Comparison of ENCODE assay signal across 8 cellular contexts in genomic region chr9:42470577-42470976, GRCh38.
DNase-seq lines count a peak whose midpoint lies in the region; ATAC-seq, FAIRE-seq and TF ChIP-seq lines count a peak whose summit lies in the region.
"Not testable (repeated sequence)": the region's sequence is repeated elsewhere in the genome, so short reads cannot be mapped to it uniquely, and the experiment has no call there.

No MANE protein-coding gene starts in this region.

- TF ChIP-seq POLR2A in HepG2 (IDR thresholded peaks at IDR 0.05; ENCODE audit: insufficient read depth in 1 of 2, low read depth in 2 of 2, low read length in 2 of 2); spleen (IDR thresholded peaks at IDR 0.05): not testable (repeated sequence)

- not testable (repeated sequence) for H3K27me3 Mint-ChIP-seq in CD4-positive, alpha-beta memory T cell

- TF ChIP-seq RAD21 in HepG2 (CRISPR knock-in tag; IDR thresholded peaks at IDR 0.05), result not testable (repeated sequence)

- not testable (repeated sequence) for H3K9ac ChIP-seq in HepG2 (ENCODE audit: insufficient read depth, low read depth, low read length)

- H3K27ac Mint-ChIP-seq in CD4-positive, alpha-beta memory T cell, result not testable (repeated sequence)

- not testable (repeated sequence) for H3K4me2 ChIP-seq in HepG2 (ENCODE audit: low read depth, low read length)

- H3K36me3 Mint-ChIP-seq in CD4-positive, alpha-beta memory T cell, result not testable (repeated sequence)

- CTCF ChIA-PET in CD4-positive, alpha-beta memory T cell (lab: Charles Lee; ENCODE audit: partially characterized antibody); HepG2 (lab: Yijun Ruan, JAX; ENCODE audit: low intra/inter-chr PET ratio, low total read pairs): not testable (repeated sequence)

- not testable (repeated sequence) for H3K4me3 ChIP-seq in CD4-positive, alpha-beta memory T cell (ENCODE audit: low read length in 2 of 2); LNCaP clone FGC (ENCODE audit: low read depth, low read length); bronchial epithelial cell (ENCODE audit: low read depth, low read length); fibroblast of villous mesenchyme (ENCODE audit: low read depth, low read length); HepG2 (replicated peaks in 1 of 3; ENCODE audit: insufficient read depth in 1 of 3, low read depth in 2 of 3, low read length in 3 of 3); spleen

- not testable (repeated sequence) for FAIRE-seq in bronchial epithelial cell (lab: Jason Lieb, UNC); HepG2 (lab: Jason Lieb, UNC)

- ATAC-seq in HepG2, result not testable (repeated sequence)

- not testable (repeated sequence) for H3K27ac ChIP-seq in CD4-positive, alpha-beta memory T cell (ENCODE audit: low read depth, low read length); HepG2 (ENCODE audit: extremely low read length, insufficient read depth, low read length); spleen

- not testable (repeated sequence) for H3K9me3 ChIP-seq in CD4-positive, alpha-beta memory T cell (ENCODE audit: control insufficient read depth in 1 of 2, low read length in 2 of 2); HepG2 (ENCODE audit: low read length); spleen

- H4K20me1 ChIP-seq in HepG2 (ENCODE audit: insufficient read depth, low read length), result not testable (repeated sequence)

- 0% methylated on average over 3 of the region's 3 CpGs for WGBS in HepG2 (ENCODE audit: low lambda C conversion rate)
- 36 to 58% (median 41%) methylated on average over 3 of the region's 3 CpGs for WGBS in spleen, 5 donors

- POLR2A ChIA-PET in CD4-positive, alpha-beta memory T cell (lab: Charles Lee; ENCODE audit: partially characterized antibody); HepG2 (lab: Yijun Ruan, JAX): not testable (repeated sequence)

- not testable (repeated sequence) for H3K4me1 Mint-ChIP-seq in CD4-positive, alpha-beta memory T cell

- TF ChIP-seq EP300 in HepG2 (IDR thresholded peaks at IDR 0.05; ENCODE audit: low read depth in 2 of 2, low read length in 2 of 2); HepG2 (CRISPR knock-in tag; IDR thresholded peaks at IDR 0.05; ENCODE audit: borderline replicate concordance): not testable (repeated sequence)

- BruUV-seq in HepG2 (replicated peaks; lab: Mats Ljungman, UMichigan), result not testable (repeated sequence)

- DNase-seq in CD4-positive, alpha-beta memory T cell, result peak in 3 of 5 donors; percentile 6 to 10 (median 7)
- DNase-seq in GM13977 (ENCODE audit: low spot score); fibroblast of villous mesenchyme (ENCODE audit: low read depth); HepG2 (ENCODE audit: low spot score); spleen: not testable (repeated sequence)
- DNase-seq in LNCaP clone FGC (ENCODE audit: low read depth), result peak; percentile 1
- peak; percentile 3 for DNase-seq in SIG-M5 treated with dmso at 0.1 percent for 504 hours (lab: John Stamatoyannopoulos, UW; ENCODE audit: unreplicated experiment)
- DNase-seq in bronchial epithelial cell (ENCODE audit: low read depth), result peak; percentile 12

- H3K4me3 Mint-ChIP-seq in CD4-positive, alpha-beta memory T cell, result not testable (repeated sequence)

- H3K27me3 ChIP-seq in CD4-positive, alpha-beta memory T cell (ENCODE audit: insufficient read depth, low read length); bronchial epithelial cell (ENCODE audit: control insufficient read depth, insufficient read depth, low read length); HepG2 (ENCODE audit: control insufficient read depth in 1 of 2, insufficient read depth in 2 of 2, low read length in 2 of 2); spleen (replicated peaks in 1 of 7): not testable (repeated sequence)

- TF ChIP-seq CTCF in GM13977 (IDR thresholded peaks at IDR 0.05; ENCODE audit: extremely low read depth, insufficient read depth, missing control alignments) (peak; percentile 11), LNCaP clone FGC (IDR thresholded peaks at IDR 0.05; ENCODE audit: control insufficient read depth, extremely low read depth, insufficient read depth) (peak; percentile 84), bronchial epithelial cell (IDR thresholded peaks at IDR 0.05; ENCODE audit: insufficient read depth, low read length, severe bottlenecking) (peak; percentile 52), fibroblast of villous mesenchyme (IDR thresholded peaks at IDR 0.05; ENCODE audit: insufficient read depth, low read depth, low read length) (peak; percentile 43), HepG2 (CRISPR knock-in tag; IDR thresholded peaks at IDR 0.05) (peak; percentile 50), spleen (IDR thresholded peaks at IDR 0.05 in 8 of 11, conservative IDR thresholded peaks at IDR 0.05 in 3 of 11) (peak in 6 of 11 experiments; percentile 10 to 54 (median 36))

- H3K4me1 ChIP-seq in CD4-positive, alpha-beta memory T cell (ENCODE audit: insufficient read depth, low read length); HepG2 (ENCODE audit: insufficient read depth, low read length); spleen: not testable (repeated sequence)

- intact Hi-C loops in CD4-positive, alpha-beta memory T cell (cut with micrococcal nuclease); HepG2 (cut with micrococcal nuclease; ENCODE audit: unreplicated experiment); spleen (cut with DNase I; ENCODE audit: low total_unique reads): not testable (repeated sequence)

- H2AFZ ChIP-seq in HepG2 (ENCODE audit: low read length), result not testable (repeated sequence)

- H3K79me2 ChIP-seq in HepG2 (ENCODE audit: insufficient read depth, low read length), result not testable (repeated sequence)

- not testable (repeated sequence) for H3K36me3 ChIP-seq in CD4-positive, alpha-beta memory T cell (ENCODE audit: insufficient read depth, low read length); bronchial epithelial cell (ENCODE audit: control insufficient read depth, insufficient read depth, low read length); HepG2 (replicated peaks in 1 of 2; ENCODE audit: control insufficient read depth in 1 of 2, insufficient read depth in 2 of 2, low read length in 2 of 2); spleen

- not testable (repeated sequence) for H3K9me3 Mint-ChIP-seq in CD4-positive, alpha-beta memory T cell

- in situ Hi-C loops in GM13977 (cut with MboI; ENCODE audit: low pct_unique_long_range_greater_than_20kb, low sequenced_read_pairs, unreplicated experiment); HepG2 (cut with HindIII; ENCODE audit: extremely low pct_ligation_motif_present, low pct_unique_long_range_greater_than_20kb): not testable (repeated sequence)

TF ChIP-seq in HepG2, 621 proteins besides CTCF, POLR2A, EP300 and RAD21:
- TF ChIP-seq SMC3 (IDR thresholded peaks at IDR 0.05; ENCODE audit: low read length) (peak; percentile 68; the same call in 1 of the 2 replicates), STAG1 (CRISPR knock-in tag; IDR thresholded peaks at IDR 0.05) (peak; percentile 45), CEBPG (CRISPR knock-in tag; IDR thresholded peaks at IDR 0.05) (peak; percentile 25; the same call in 1 of the 2 replicates)

Comparison
In these comparisons a context has a peak if more than half of its experiments do, and no peak if none do; other contexts are left out.
1. CTCF ChIP-seq: peak in every context shown above with its lines; median percentile 84 in LNCaP clone FGC; 52 in bronchial epithelial cell; 50 in HepG2; 43 in fibroblast of villous mesenchyme; 36 in spleen; 11 in GM13977.